In the genomic region with DNA sequence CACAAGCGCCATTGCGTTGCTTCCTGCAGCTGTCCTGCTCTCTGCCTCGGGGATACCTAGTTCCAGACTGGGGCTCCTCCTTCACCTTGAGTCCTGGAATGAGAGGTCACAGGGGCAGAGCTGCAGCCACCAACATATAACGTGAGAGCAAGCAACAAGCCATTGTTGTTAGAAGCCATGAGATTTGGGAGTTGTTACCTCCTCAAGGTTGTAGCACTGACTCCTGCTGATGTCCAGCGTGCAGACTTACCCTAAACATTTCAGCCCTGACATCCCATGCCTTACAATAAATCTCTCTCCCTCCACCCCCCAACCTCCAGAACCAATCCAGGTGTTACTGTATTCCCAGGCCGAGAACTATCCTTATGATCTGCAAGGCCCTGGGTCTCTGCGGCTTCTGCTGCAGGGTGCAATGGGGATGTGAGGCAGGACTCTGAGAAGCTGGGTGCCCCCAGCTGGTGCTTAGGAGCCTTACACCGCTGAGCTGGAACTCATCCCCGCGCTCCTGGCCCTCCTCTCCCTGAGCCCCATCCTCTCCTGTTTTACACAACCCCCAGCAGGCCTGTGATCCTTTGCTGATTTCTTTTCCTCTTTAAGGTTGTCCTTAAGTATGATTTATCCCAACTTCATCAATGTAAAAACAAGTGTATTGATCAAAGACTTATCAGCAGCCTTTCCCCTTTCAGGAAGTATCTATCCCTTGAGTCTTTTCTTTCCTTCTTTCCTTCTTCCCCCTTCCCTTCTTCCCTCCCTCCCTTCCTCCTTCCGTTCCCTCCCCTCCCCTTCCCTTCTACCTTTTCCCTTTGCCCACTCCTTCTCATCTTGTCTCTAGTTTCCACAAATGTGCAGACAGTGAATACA, we compare ENCODE assay signal across 9 cellular contexts.
DNase-seq lines count a peak whose midpoint lies in the region; ATAC-seq and TF ChIP-seq lines count a peak whose summit lies in the region.
"Had no signal": no experiment of that assay in that cellular context is flagged by ENCODE, and none has a peak within 500 bp of the region (broad histone marks: within the 10 kb centered on the region; RNA-seq: fewer than 3 reads in every experiment).

No MANE protein-coding gene starts in this region.

- no peak overlapping the region for H2AFZ ChIP-seq in GM23338

- H3K27ac Mint-ChIP-seq in GM23338: peak overlapping the region; percentile 24; the same call in 1 of the 2 replicates
- H3K27ac Mint-ChIP-seq: stimulated activated naive B cell treated with anti-CD40 and anti-IgM and Interleukin-4, amounts not matched to agents 10 μg/mL and 1 μg/mL and 100 μg/mL, for 72 hours had no signal

- DNase-seq in ACHN: peak; percentile 29
- peak; percentile 89 for DNase-seq in GM23338 (ENCODE audit: low spot score)
- peak in 1 of 2 donors; percentile 69 for DNase-seq in ascending aorta (ENCODE audit: low spot score in 2 of 2)
- peak; percentile 89 for DNase-seq in iPS-NIHi7 (ENCODE audit: extremely low spot score)
- no peak for DNase-seq in NCI-H69 (lab: John Stamatoyannopoulos, UW)
- DNase-seq: stimulated activated naive B cell treated with anti-CD40 and anti-IgM and Interleukin-4, amounts not matched to agents 10 μg/mL and 1 μg/mL and 100 μg/mL, for 72 hours had no signal

- H3K4me3 Mint-ChIP-seq in GM23338: no peak overlapping the region; the same call in 2 of the 3 replicates
- H3K4me3 Mint-ChIP-seq: stimulated activated naive B cell treated with anti-CD40 and anti-IgM and Interleukin-4, amounts not matched to agents 10 μg/mL and 1 μg/mL and 100 μg/mL, for 72 hours had no signal

- TF ChIP-seq CTCF in GM23338 (conservative IDR thresholded peaks at IDR 0.05; ENCODE audit: low read depth in 2 of 2) (peak; percentile 56 to 83), ascending aorta (IDR thresholded peaks at IDR 0.05) (peak; percentile 18 to 40 (median 35))

- no peaks in the 10 kb centered on the region for H3K79me2 ChIP-seq in GM23338 (replicated peaks; ENCODE audit: insufficient read depth)

- no peak overlapping the region for H3K4me3 ChIP-seq in GM23338
- no peak overlapping the region for H3K4me3 ChIP-seq in ascending aorta

- H3K27ac ChIP-seq in GM23338 (ENCODE audit: low read depth): 0 out of 2 replicates have a peak overlapping the region, but pooled peaks have one; percentile 39
- H3K27ac ChIP-seq in ascending aorta: no peak overlapping the region

- H3K9me3 Mint-ChIP-seq in GM23338: peaks cover 3% of the 10 kb centered on the region; the same call in 1 of the 3 replicates
- H3K9me3 Mint-ChIP-seq: stimulated activated naive B cell treated with anti-CD40 and anti-IgM and Interleukin-4, amounts not matched to agents 10 μg/mL and 1 μg/mL and 100 μg/mL, for 72 hours had no signal

- intact Hi-C loops in ascending aorta (cut with DNase I): no loop called here

- peak; percentile 95 for ATAC-seq in GM23338
- no peak for ATAC-seq in HG03159 (IDR thresholded peaks at IDR 0.05; ENCODE audit: unreplicated experiment)
- ATAC-seq in HG03439 (IDR thresholded peaks at IDR 0.05; ENCODE audit: unreplicated experiment): no peak
- no peak for ATAC-seq in GM19463 (IDR thresholded peaks at IDR 0.05; ENCODE audit: unreplicated experiment)

- no peaks in the 10 kb centered on the region for H3K27me3 ChIP-seq in GM23338 (ENCODE audit: insufficient read depth)
- H3K27me3 ChIP-seq in ascending aorta: no peaks in the 10 kb centered on the region

- no peaks in the 10 kb centered on the region for H3K9me2 ChIP-seq in GM23338 (ENCODE audit: insufficient read depth)

- in situ Hi-C loops in ACHN (cut with HindIII; ENCODE audit: low pct_ligation_motif_present, low pct_unique_long_range_greater_than_20kb, low sequenced_read_pairs): no loop called here

- H3K36me3 ChIP-seq in GM23338 (ENCODE audit: insufficient read depth) (no peaks in the 10 kb centered on the region), ascending aorta (no peaks in the 10 kb centered on the region)

- peak overlapping the region; percentile 40; the same call in 1 of the 2 replicates for H3K4me2 ChIP-seq in GM23338

- no peaks in the 10 kb centered on the region for H3K9me3 ChIP-seq in ascending aorta

- peaks cover 24% of the 10 kb centered on the region for H3K36me3 Mint-ChIP-seq in GM23338 (ENCODE audit: low read depth)
- H3K36me3 Mint-ChIP-seq: stimulated activated naive B cell treated with anti-CD40 and anti-IgM and Interleukin-4, amounts not matched to agents 10 μg/mL and 1 μg/mL and 100 μg/mL, for 72 hours had no signal

- H3K4me1 ChIP-seq in GM23338 (ENCODE audit: insufficient read depth) (peaks cover 46% of the 10 kb centered on the region), ascending aorta (no peaks in the 10 kb centered on the region)

- H4K20me1 ChIP-seq in GM23338 (replicated peaks; ENCODE audit: insufficient read depth): no peaks in the 10 kb centered on the region

- H3K27me3 Mint-ChIP-seq in GM23338 (ENCODE audit: insufficient read depth, low read depth, poor library complexity): peaks cover 15% of the 10 kb centered on the region

- peaks cover 56% of the 10 kb centered on the region for H3K4me1 Mint-ChIP-seq in GM23338

- peaks cover 5% of the 10 kb centered on the region; the same call in 1 of the 2 replicates for H3F3A ChIP-seq in GM23338 (replicated peaks; ENCODE audit: low read depth)

TF ChIP-seq in GM23338, 12 proteins besides CTCF, POLR2A, EP300 and RAD21:
- TF ChIP-seq NANOG (IDR thresholded peaks at IDR 0.05; ENCODE audit: borderline replicate concordance) (no peak), POLR2AphosphoS5 (IDR thresholded peaks at IDR 0.05; ENCODE audit: low read depth) (peak; percentile 15; the same call in 1 of the 2 replicates)
- TF ChIP-seq, protein P1, sequence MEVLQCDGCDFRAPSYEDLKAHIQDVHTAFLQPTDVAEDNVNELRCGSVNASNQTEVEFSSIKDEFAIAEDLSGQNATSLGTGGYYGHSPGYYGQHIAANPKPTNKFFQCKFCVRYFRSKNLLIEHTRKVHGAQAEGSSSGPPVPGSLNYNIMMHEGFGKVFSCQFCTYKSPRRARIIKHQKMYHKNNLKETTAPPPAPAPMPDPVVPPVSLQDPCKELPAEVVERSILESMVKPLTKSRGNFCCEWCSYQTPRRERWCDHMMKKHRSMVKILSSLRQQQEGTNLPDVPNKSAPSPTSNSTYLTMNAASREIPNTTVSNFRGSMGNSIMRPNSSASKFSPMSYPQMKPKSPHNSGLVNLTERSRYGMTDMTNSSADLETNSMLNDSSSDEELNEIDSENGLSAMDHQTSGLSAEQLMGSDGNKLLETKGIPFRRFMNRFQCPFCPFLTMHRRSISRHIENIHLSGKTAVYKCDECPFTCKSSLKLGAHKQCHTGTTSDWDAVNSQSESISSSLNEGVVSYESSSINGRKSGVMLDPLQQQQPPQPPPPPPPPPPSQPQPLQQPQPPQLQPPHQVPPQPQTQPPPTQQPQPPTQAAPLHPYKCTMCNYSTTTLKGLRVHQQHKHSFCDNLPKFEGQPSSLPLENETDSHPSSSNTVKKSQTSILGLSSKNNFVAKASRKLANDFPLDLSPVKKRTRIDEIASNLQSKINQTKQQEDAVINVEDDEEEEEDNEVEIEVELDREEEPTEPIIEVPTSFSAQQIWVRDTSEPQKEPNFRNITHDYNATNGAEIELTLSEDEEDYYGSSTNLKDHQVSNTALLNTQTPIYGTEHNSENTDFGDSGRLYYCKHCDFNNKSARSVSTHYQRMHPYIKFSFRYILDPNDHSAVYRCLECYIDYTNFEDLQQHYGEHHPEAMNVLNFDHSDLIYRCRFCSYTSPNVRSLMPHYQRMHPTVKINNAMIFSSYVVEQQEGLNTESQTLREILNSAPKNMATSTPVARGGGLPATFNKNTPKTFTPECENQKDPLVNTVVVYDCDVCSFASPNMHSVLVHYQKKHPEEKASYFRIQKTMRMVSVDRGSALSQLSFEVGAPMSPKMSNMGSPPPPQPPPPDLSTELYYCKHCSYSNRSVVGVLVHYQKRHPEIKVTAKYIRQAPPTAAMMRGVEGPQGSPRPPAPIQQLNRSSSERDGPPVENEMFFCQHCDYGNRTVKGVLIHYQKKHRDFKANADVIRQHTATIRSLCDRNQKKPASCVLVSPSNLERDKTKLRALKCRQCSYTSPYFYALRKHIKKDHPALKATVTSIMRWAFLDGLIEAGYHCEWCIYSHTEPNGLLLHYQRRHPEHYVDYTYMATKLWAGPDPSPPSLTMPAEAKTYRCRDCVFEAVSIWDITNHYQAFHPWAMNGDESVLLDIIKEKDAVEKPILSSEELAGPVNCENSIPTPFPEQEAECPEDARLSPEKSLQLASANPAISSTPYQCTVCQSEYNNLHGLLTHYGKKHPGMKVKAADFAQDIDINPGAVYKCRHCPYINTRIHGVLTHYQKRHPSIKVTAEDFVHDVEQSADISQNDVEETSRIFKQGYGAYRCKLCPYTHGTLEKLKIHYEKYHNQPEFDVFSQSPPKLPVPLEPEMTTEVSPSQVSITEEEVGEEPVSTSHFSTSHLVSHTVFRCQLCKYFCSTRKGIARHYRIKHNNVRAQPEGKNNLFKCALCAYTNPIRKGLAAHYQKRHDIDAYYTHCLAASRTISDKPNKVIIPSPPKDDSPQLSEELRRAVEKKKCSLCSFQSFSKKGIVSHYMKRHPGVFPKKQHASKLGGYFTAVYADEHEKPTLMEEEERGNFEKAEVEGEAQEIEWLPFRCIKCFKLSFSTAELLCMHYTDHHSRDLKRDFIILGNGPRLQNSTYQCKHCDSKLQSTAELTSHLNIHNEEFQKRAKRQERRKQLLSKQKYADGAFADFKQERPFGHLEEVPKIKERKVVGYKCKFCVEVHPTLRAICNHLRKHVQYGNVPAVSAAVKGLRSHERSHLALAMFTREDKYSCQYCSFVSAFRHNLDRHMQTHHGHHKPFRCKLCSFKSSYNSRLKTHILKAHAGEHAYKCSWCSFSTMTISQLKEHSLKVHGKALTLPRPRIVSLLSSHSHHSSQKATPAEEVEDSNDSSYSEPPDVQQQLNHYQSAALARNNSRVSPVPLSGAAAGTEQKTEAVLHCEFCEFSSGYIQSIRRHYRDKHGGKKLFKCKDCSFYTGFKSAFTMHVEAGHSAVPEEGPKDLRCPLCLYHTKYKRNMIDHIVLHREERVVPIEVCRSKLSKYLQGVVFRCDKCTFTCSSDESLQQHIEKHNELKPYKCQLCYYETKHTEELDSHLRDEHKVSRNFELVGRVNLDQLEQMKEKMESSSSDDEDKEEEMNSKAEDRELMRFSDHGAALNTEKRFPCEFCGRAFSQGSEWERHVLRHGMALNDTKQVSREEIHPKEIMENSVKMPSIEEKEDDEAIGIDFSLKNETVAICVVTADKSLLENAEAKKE (CRISPR knock-in tag; IDR thresholded peaks at IDR 0.05): peak; percentile 7; the same call in 1 of the 2 replicates
